9 cellular contexts compared by ENCODE assay signal in genomic region chr9:6644346-6645152, GRCh38. TPM values are rescaled to one million over a fixed set of nuclear protein-coding genes. Genes with fewer than 3 reads are reported as not detected.
DNase-seq lines count a peak whose midpoint lies in the region; ATAC-seq, FAIRE-seq and TF ChIP-seq lines count a peak whose summit lies in the region.
"Had no signal": no experiment of that assay in that cellular context is flagged by ENCODE, and none has a peak within 500 bp of the region (broad histone marks: within the 10 kb centered on the region; RNA-seq: fewer than 3 reads in every experiment).

No MANE protein-coding gene starts in this region.

- intact Hi-C loops in esophagus squamous epithelium (cut with DNase I) (no loop called here), body of pancreas (cut with DNase I) (no loop called here)

- peaks cover 0 to 79% (median 0%) of the 10 kb centered on the region in 4 donors for H3K27me3 ChIP-seq in esophagus squamous epithelium
- H3K27me3 ChIP-seq in body of pancreas, result peaks cover 0 to 7% of the 10 kb centered on the region in 2 donors

- WGBS in esophagus squamous epithelium, 2 donors, result 14 to 15% methylated on average over 30 of the region's 33 CpGs
- 13% methylated on average over 25 to 33 of the region's 33 CpGs for WGBS in body of pancreas, 2 donors

- TF ChIP-seq CTCF in esophagus squamous epithelium (IDR thresholded peaks at IDR 0.05), result no peak
- TF ChIP-seq CTCF in retinal pigment epithelial cell (conservative IDR thresholded peaks at IDR 0.05; ENCODE audit: low read depth, low read length), result no peak
- TF ChIP-seq CTCF in body of pancreas (IDR thresholded peaks at IDR 0.05), result no peak

- FAIRE-seq in GM12892 (lab: Jason Lieb, UNC), result peak; percentile 5

- H3K36me3 ChIP-seq in esophagus squamous epithelium, result no peaks in the 10 kb centered on the region
- H3K36me3 ChIP-seq in body of pancreas (replicated peaks in 1 of 2; ENCODE audit: insufficient read depth in 1 of 2, low read depth in 2 of 2), result no peaks in the 10 kb centered on the region

- H3K4me1 ChIP-seq in esophagus squamous epithelium, result peaks cover 14 to 38% (median 17%) of the 10 kb centered on the region in 3 donors
- H3K4me1 ChIP-seq in body of pancreas, result peaks cover 16% of the 10 kb centered on the region

- ATAC-seq in HG03280 (IDR thresholded peaks at IDR 0.05; ENCODE audit: unreplicated experiment) (no peak), body of pancreas (no peak), GM19467 (IDR thresholded peaks at IDR 0.05; ENCODE audit: unreplicated experiment) (no peak), HG02970 (IDR thresholded peaks at IDR 0.05; ENCODE audit: low FRiP score, unreplicated experiment) (no peak)

- peak overlapping the region in 1 of 4 donors; percentile 41 for H3K27ac ChIP-seq in esophagus squamous epithelium
- no peak overlapping the region for H3K27ac ChIP-seq in body of pancreas

- no peak for TF ChIP-seq POLR2A in GM12892 (IDR thresholded peaks at IDR 0.05; ENCODE audit: low read depth, low read length)
- TF ChIP-seq POLR2A in esophagus squamous epithelium (IDR thresholded peaks at IDR 0.05), result no peak
- no peak for TF ChIP-seq POLR2A in body of pancreas (IDR thresholded peaks at IDR 0.05)

- H3K9me3 ChIP-seq in esophagus squamous epithelium (no peaks in the 10 kb centered on the region), body of pancreas (no peaks in the 10 kb centered on the region)

- H3K4me3 ChIP-seq in esophagus squamous epithelium (peak overlapping the region; percentile 38 to 74 (median 50)), retinal pigment epithelial cell (ENCODE audit: low read length) (peak overlapping the region; percentile 57), body of pancreas (no peak overlapping the region)

- DNase-seq in GM12892 (ENCODE audit: insufficient read length), result no peak
- DNase-seq in SK-N-DZ (ENCODE audit: low spot score), result peak; percentile 1
- DNase-seq in esophagus squamous epithelium (lab: John Stamatoyannopoulos, UW), result no peak
- no peak for DNase-seq in retinal pigment epithelial cell (ENCODE audit: low read depth)
- no peak for DNase-seq in body of pancreas
- DNase-seq: NCI-H1930 had no signal

RNA-seq across cellular contexts. Expression of gene GLDC, which starts 1.0 kb away (rescaled TPM):
- polyA plus RNA-seq in GM12892 (2012; ENCODE audit: missing spikeins), result 69.5 TPM
- 16.2 and 20.9 TPM in 2 replicates for polyA plus RNA-seq in SK-N-DZ (2014; cell fraction: cytosol; rRNA removed)
- polyA plus RNA-seq in SK-N-DZ (2014; cell fraction: nucleus; rRNA removed), result 24.1 and 28.5 TPM in 2 replicates
- 10 to 100 TPM in 2 of 4 donors, 1 to 10 TPM in 2; 1.1 to 21.6 (median 10.2) TPM for total RNA-seq in esophagus squamous epithelium
- total RNA-seq in body of pancreas, result not detected

Comparison
In these comparisons a context has a peak if more than half of its experiments do, and no peak if none do; other contexts are left out.
1. H3K4me3 ChIP-seq: peak in esophagus squamous epithelium (4 of 4) and retinal pigment epithelial cell (single experiment); none in body of pancreas (0 of 2).